In genomic region chr1:107196973-107197562, GRCh38 we compare ENCODE assay signal across 8 cellular contexts. TPM values are rescaled to one million over a fixed set of nuclear protein-coding genes. Genes with fewer than 3 reads are reported as not detected.
A peak's percentile ranks its signal among the peaks of the same experiment; 100 is the strongest.
DNase-seq lines count a peak whose midpoint lies in the region; ATAC-seq and TF ChIP-seq lines count a peak whose summit lies in the region.

No MANE protein-coding gene starts in this region.

- H2AFZ ChIP-seq in IMR-90 (replicated peaks; ENCODE audit: low read length, poor library complexity), result no peak overlapping the region

- DNase-seq in activated CD4-positive, alpha-beta T cell treated with anti-CD3 and anti-CD28 coated beads, Interleukin-2, amount 10 ng/mL, durations not matched to agents 24 days and 14 days, result peak; percentile 68
- no peak for DNase-seq in activated CD4-positive, alpha-beta T cell treated with anti-CD3 and anti-CD28 coated beads, Interleukin-2, amount 50 U/mL, for 1 hour
- DNase-seq in IMR-90, result peak; percentile 3
- peak; percentile 49 for DNase-seq in WTC11 (ENCODE audit: low spot score)
- DNase-seq in retinal pigment epithelial cell (ENCODE audit: low read depth), result no peak
- no peak for DNase-seq in AG20443 (ENCODE audit: low spot score)
- DNase-seq in thyroid gland, result no peak

- no peak overlapping the region for H4K91ac ChIP-seq in IMR-90 (ENCODE audit: insufficient read depth, low read depth, low read length)

- no peak overlapping the region for H3K23ac ChIP-seq in IMR-90 (ENCODE audit: low read depth, low read length)

- CTCF ChIA-PET in IMR-90 (lab: Yijun Ruan, JAX), result no interaction called here
- CTCF ChIA-PET in WTC11 (lab: Charles Lee), result interaction anchor here (0.5 to 1.4 kb wide), 24 partner anchors 8 to 481 kb away, joined by 3 to 20 read pairs (median 4); no protein-coding TSS in a partner anchor

- no peaks in the 10 kb centered on the region for H3K9me3 Mint-ChIP-seq in activated CD4-positive, alpha-beta T cell treated with anti-CD3 and anti-CD28 coated beads, Interleukin-2, amount 10 ng/mL, durations not matched to agents 24 days and 14 days
- H3K9me3 Mint-ChIP-seq in WTC11, result peaks cover 10% of the 10 kb centered on the region

- H3K9me1 ChIP-seq in IMR-90 (ENCODE audit: insufficient read depth, low read length), result no peaks in the 10 kb centered on the region

- H3K4me1 ChIP-seq in IMR-90 (ENCODE audit: control insufficient read depth, insufficient read depth, low read length), result no peaks in the 10 kb centered on the region
- H3K4me1 ChIP-seq in thyroid gland, result no peaks in the 10 kb centered on the region

- no CpG with 5 or more reads among the region's 5 CpGs for WGBS in IMR-90 (ENCODE audit: extremely low coverage in 2 of 2, insufficient read length in 1 of 2), 2 experiments
- WGBS in thyroid gland, 2 donors, result 54 to 61% methylated on average over 5 of the region's 5 CpGs

- no peaks in the 10 kb centered on the region for H4K20me1 ChIP-seq in IMR-90 (ENCODE audit: insufficient read depth, low read length)

- H2BK15ac ChIP-seq in IMR-90 (ENCODE audit: low read depth, low read length), result no peak overlapping the region

- no peak overlapping the region for H3K27ac Mint-ChIP-seq in activated CD4-positive, alpha-beta T cell treated with anti-CD3 and anti-CD28 coated beads, Interleukin-2, amount 10 ng/mL, durations not matched to agents 24 days and 14 days
- H3K27ac Mint-ChIP-seq in WTC11, result no peak overlapping the region

- dilution Hi-C loops in IMR-90 (cut with HindIII; ENCODE audit: low sequenced_read_pairs, unreplicated experiment), result no loop called here

- H2BK120ac ChIP-seq in IMR-90 (ENCODE audit: low read depth, low read length), result no peak overlapping the region

- TF ChIP-seq POLR2A in IMR-90 (IDR thresholded peaks at IDR 0.05; ENCODE audit: low read depth, low read length) (no peak), thyroid gland (IDR thresholded peaks at IDR 0.05) (no peak)

- no peak overlapping the region for H4K8ac ChIP-seq in IMR-90 (ENCODE audit: low read depth in 2 of 2, low read length in 2 of 2)

- H2AK9ac ChIP-seq in IMR-90 (replicated peaks; ENCODE audit: low read depth, low read length, poor library complexity), result no peak overlapping the region

- H3K4me3 ChIP-seq in IMR-90 (ENCODE audit: insufficient read depth, low read depth, low read length), result no peak overlapping the region
- H3K4me3 ChIP-seq in retinal pigment epithelial cell (ENCODE audit: low read length), result no peak overlapping the region
- no peak overlapping the region for H3K4me3 ChIP-seq in thyroid gland (replicated peaks in 1 of 3)

- no peak overlapping the region for H3K4me3 Mint-ChIP-seq in activated CD4-positive, alpha-beta T cell treated with anti-CD3 and anti-CD28 coated beads, Interleukin-2, amount 10 ng/mL, durations not matched to agents 24 days and 14 days
- no peak overlapping the region for H3K4me3 Mint-ChIP-seq in WTC11

- H3K27ac ChIP-seq in IMR-90 (ENCODE audit: insufficient read depth, low read length) (no peak overlapping the region), thyroid gland (no peak overlapping the region)

- H3K27me3 ChIP-seq in IMR-90 (ENCODE audit: control insufficient read depth, insufficient read depth, low read length), result no peaks in the 10 kb centered on the region
- H3K27me3 ChIP-seq in thyroid gland, result no peaks in the 10 kb centered on the region

- no peaks in the 10 kb centered on the region for H3K27me3 Mint-ChIP-seq in activated CD4-positive, alpha-beta T cell treated with anti-CD3 and anti-CD28 coated beads, Interleukin-2, amount 10 ng/mL, durations not matched to agents 24 days and 14 days
- H3K27me3 Mint-ChIP-seq in WTC11 (ENCODE audit: low read depth), result no peaks in the 10 kb centered on the region

- POLR2A ChIA-PET in IMR-90 (lab: Charles Lee; ENCODE audit: unreplicated experiment) (no interaction called here), WTC11 (lab: Charles Lee) (no interaction called here)

- H3K4me2 ChIP-seq in IMR-90 (ENCODE audit: low read depth, low read length), result no peak overlapping the region

- TF ChIP-seq CTCF in IMR-90 (conservative IDR thresholded peaks at IDR 0.05; ENCODE audit: low read depth, low read length), result no peak
- peak; percentile 79 for TF ChIP-seq CTCF in WTC11 (IDR thresholded peaks at IDR 0.05)
- peak; percentile 46 for TF ChIP-seq CTCF in retinal pigment epithelial cell (conservative IDR thresholded peaks at IDR 0.05; ENCODE audit: low read depth, low read length)
- no peak for TF ChIP-seq CTCF in thyroid gland (IDR thresholded peaks at IDR 0.05)

- H3K36me3 ChIP-seq in IMR-90 (ENCODE audit: control insufficient read depth, insufficient read depth, low read length) (no peaks in the 10 kb centered on the region), thyroid gland (no peaks in the 10 kb centered on the region)

- no peak overlapping the region for H2BK20ac ChIP-seq in IMR-90 (ENCODE audit: low read depth, low read length)

- H3K9me3 ChIP-seq in IMR-90 (ENCODE audit: control insufficient read depth, insufficient read depth, low read length) (no peaks in the 10 kb centered on the region), thyroid gland (no peaks in the 10 kb centered on the region)

- no peak overlapping the region for H2BK5ac ChIP-seq in IMR-90 (ENCODE audit: low read depth, low read length, poor library complexity, severe bottlenecking)

- H3K18ac ChIP-seq in IMR-90 (ENCODE audit: low read depth, low read length), result no peak overlapping the region

- TF ChIP-seq RAD21 in IMR-90 (IDR thresholded peaks at IDR 0.05; ENCODE audit: low read length), result no peak

- in situ Hi-C loops in IMR-90 (cut with MboI; ENCODE audit: low sequenced_read_pairs), result no loop called here

- H3K36me3 Mint-ChIP-seq in activated CD4-positive, alpha-beta T cell treated with anti-CD3 and anti-CD28 coated beads, Interleukin-2, amount 10 ng/mL, durations not matched to agents 24 days and 14 days (ENCODE audit: low read depth), result no peaks in the 10 kb centered on the region
- peaks cover 5% of the 10 kb centered on the region for H3K36me3 Mint-ChIP-seq in WTC11

- no peak overlapping the region for H3K56ac ChIP-seq in IMR-90 (ENCODE audit: extremely low read depth, insufficient read depth, low read length)

- H2AK5ac ChIP-seq in IMR-90 (ENCODE audit: low read depth, low read length), result no peak overlapping the region

- no TSS peak for BruUV-seq in IMR-90 (replicated peaks; lab: Mats Ljungman, UMichigan)

- intact Hi-C loops in activated CD4-positive, alpha-beta T cell treated with anti-CD3 and anti-CD28 coated beads, Interleukin-2, amount 10 ng/mL, durations not matched to agents 24 days and 14 days (cut with micrococcal nuclease), result no loop called here
- intact Hi-C loops in IMR-90 (cut with micrococcal nuclease), result no loop called here
- intact Hi-C loops in thyroid gland (cut with DNase I), result no loop called here

- no peak overlapping the region for H3K14ac ChIP-seq in IMR-90 (replicated peaks; ENCODE audit: low read depth, low read length)

- H3K4ac ChIP-seq in IMR-90 (ENCODE audit: low read depth, low read length), result no peak overlapping the region

- H3K4me1 Mint-ChIP-seq in activated CD4-positive, alpha-beta T cell treated with anti-CD3 and anti-CD28 coated beads, Interleukin-2, amount 10 ng/mL, durations not matched to agents 24 days and 14 days, result no peaks in the 10 kb centered on the region
- peaks cover 5% of the 10 kb centered on the region for H3K4me1 Mint-ChIP-seq in WTC11

- no peaks in the 10 kb centered on the region for H3K79me1 ChIP-seq in IMR-90 (ENCODE audit: low read depth in 1 of 2, low read length in 2 of 2)

- H4K5ac ChIP-seq in IMR-90 (ENCODE audit: low read depth, low read length), result no peak overlapping the region

- no peak overlapping the region for H3K9ac ChIP-seq in IMR-90 (ENCODE audit: low read depth, low read length)

- ATAC-seq in GM21786 (IDR thresholded peaks at IDR 0.05; ENCODE audit: unreplicated experiment) (peak; percentile 91), IMR-90 (ENCODE audit: low read depth) (no peak), WTC11 (peak; percentile 87)

TF ChIP-seq in IMR-90, 13 proteins besides CTCF, POLR2A, EP300 and RAD21 (continues in another document):
- TF ChIP-seq MAZ (IDR thresholded peaks at IDR 0.05; ENCODE audit: borderline replicate concordance, low read depth, low read length) (no peak), FOS (IDR thresholded peaks at IDR 0.05; ENCODE audit: low read depth, low read length) (no peak), NFE2L2 (IDR thresholded peaks at IDR 0.05; ENCODE audit: low read depth, low read length) (no peak), CHD1 (IDR thresholded peaks at IDR 0.05; ENCODE audit: low read depth, low read length) (no peak), CEBPB (IDR thresholded peaks at IDR 0.05; ENCODE audit: low read depth, low read length) (no peak), MXI1 (IDR thresholded peaks at IDR 0.05; ENCODE audit: borderline replicate concordance, low read depth, low read length) (no peak), SMC3 (IDR thresholded peaks at IDR 0.05; ENCODE audit: low read depth, low read length) (no peak)

TF ChIP-seq in WTC11, 78 proteins besides CTCF, POLR2A, EP300 and RAD21:
- TF ChIP-seq NFATC4 (CRISPR knock-in tag; IDR thresholded peaks at IDR 0.05) (no peak), ELF4 (CRISPR knock-in tag; IDR thresholded peaks at IDR 0.05; ENCODE audit: low read depth) (no peak), E2F1 (CRISPR knock-in tag; IDR thresholded peaks at IDR 0.05) (no peak), MYBL2 (CRISPR knock-in tag; IDR thresholded peaks at IDR 0.05) (no peak), ATF1 (CRISPR knock-in tag; IDR thresholded peaks at IDR 0.05) (no peak), RELA (CRISPR knock-in tag; IDR thresholded peaks at IDR 0.05; ENCODE audit: borderline replicate concordance) (no peak)
TF ChIP-seq in WTC11: peak in this region for 0.

RNA-seq across cellular contexts. Expression of gene NTNG1, which starts 56.2 kb away (rescaled TPM):
- total RNA-seq in activated CD4-positive, alpha-beta T cell treated with anti-CD3 and anti-CD28 coated beads, Interleukin-2, amount 10 ng/mL, durations not matched to agents 24 days and 14 days, result not detected in 2 replicates
- total RNA-seq in IMR-90 (2012; rRNA removed) (2.3 and 2.8 TPM in 2 replicates), WTC11 (2021) (0.98 to 2.3 TPM (median 1.2 TPM) in 3 replicates), thyroid gland (under 1 TPM in 3 of 4 donors, not detected in 1; 0.33 to 0.56 (median 0.54) TPM)
- 0.95 and 1.2 TPM in 2 replicates for polyA plus RNA-seq in IMR-90 (2012; rRNA removed)
- polyA plus RNA-seq in IMR-90 (2012; cell fraction: cytosol; rRNA removed), result 0.36 and 0.55 TPM in 2 replicates
- polyA plus RNA-seq in IMR-90 (2012; cell fraction: nucleus; rRNA removed; ENCODE audit: low replicate concordance), result 0.40 and 1.1 TPM in 2 replicates

Comparison
In these comparisons a context has a peak if more than half of its experiments do, and no peak if none do; other contexts are left out.
1. DNase-seq: peak in activated CD4-positive, alpha-beta T cell treated with anti-CD3 and anti-CD28 coated beads, Interleukin-2, amount 10 ng/mL, durations not matched to agents 24 days and 14 days (single experiment), IMR-90 (single experiment) and WTC11 (single experiment); none in activated CD4-positive, alpha-beta T cell treated with anti-CD3 and anti-CD28 coated beads, Interleukin-2, amount 50 U/mL, for 1 hour (single experiment), retinal pigment epithelial cell (single experiment), AG20443 (single experiment) and thyroid gland (0 of 2).
2. CTCF ChIP-seq: peak in WTC11 (single experiment) and retinal pigment epithelial cell (single experiment); none in IMR-90 (single experiment) and thyroid gland (0 of 6).